8 cellular contexts compared by ENCODE assay signal in genomic region chr14:96275182-96276112, GRCh38. TPM values are rescaled to one million over a fixed set of nuclear protein-coding genes. Genes with fewer than 3 reads are reported as not detected.
DNase-seq lines count a peak whose midpoint lies in the region; ATAC-seq and TF ChIP-seq lines count a peak whose summit lies in the region.

No MANE protein-coding gene starts in this region.

- H3K4me1 ChIP-seq in esophagus squamous epithelium: peaks cover 7 to 37% (median 12%) of the 10 kb centered on the region in 3 donors

- H3K9me3 Mint-ChIP-seq in HFFc6: peaks cover 36% of the 10 kb centered on the region
- H3K9me3 Mint-ChIP-seq in nephron progenitor cell: peaks cover 34% of the 10 kb centered on the region

- peaks cover 0 to 9% (median 0%) of the 10 kb centered on the region in 3 donors for H3K36me3 ChIP-seq in esophagus squamous epithelium

- H3K27ac ChIP-seq in C4-2B: no peak overlapping the region
- H3K27ac ChIP-seq in esophagus squamous epithelium: peak overlapping the region in 2 of 4 donors; percentile 21 to 38

- intact Hi-C loops in esophagus squamous epithelium (cut with DNase I): loop anchor here (2.0 kb wide), 1 partner anchor 173 kb away; no protein-coding TSS in a partner anchor

- H3K27me3 Mint-ChIP-seq in HFFc6 (ENCODE audit: insufficient read depth) (peaks cover 2% of the 10 kb centered on the region; the same call in 1 of the 2 replicates), nephron progenitor cell (ENCODE audit: low read depth, poor library complexity) (peaks cover 3% of the 10 kb centered on the region)

- H3K36me3 Mint-ChIP-seq in HFFc6 (ENCODE audit: low read depth) (peaks cover 28% of the 10 kb centered on the region), nephron progenitor cell (ENCODE audit: low read depth) (peaks cover 14% of the 10 kb centered on the region)

- peak overlapping the region; percentile 64 for H3K4me3 Mint-ChIP-seq in HFFc6
- H3K4me3 Mint-ChIP-seq in nephron progenitor cell: no peak overlapping the region

- H3K4me3 ChIP-seq in esophagus squamous epithelium: no peak overlapping the region

- H3K4me1 Mint-ChIP-seq in HFFc6 (ENCODE audit: low read depth) (peaks cover 55% of the 10 kb centered on the region), nephron progenitor cell (peaks cover 14% of the 10 kb centered on the region)

- peak; percentile 14 for ATAC-seq in stimulated activated naive CD8-positive, alpha-beta T cell treated with anti-CD3 and anti-CD28 coated beads, Interleukin-15, Interleukin-2, amounts not matched to agents 100 U/mL and 50 U/mL, for 24 hours

- no peak for TF ChIP-seq POLR2A in esophagus squamous epithelium (IDR thresholded peaks at IDR 0.05)

- peak overlapping the region; percentile 83 for H3K27ac Mint-ChIP-seq in HFFc6
- no peak overlapping the region for H3K27ac Mint-ChIP-seq in nephron progenitor cell

- DNase-seq in HFFc6 (peak; percentile 56), NCI-H82 treated with DMSO at 0.1 percent for 48 hours (lab: John Stamatoyannopoulos, UW; ENCODE audit: unreplicated experiment) (peak; percentile 4), activated T-cell treated with anti-CD3 and anti-CD28 coated beads for 4 hours (peak; percentile 61), esophagus squamous epithelium (lab: John Stamatoyannopoulos, UW) (no peak), nephron progenitor cell (peak; percentile 90), NCI-H226 (no peak)
- DNase-seq in stimulated activated naive CD8-positive, alpha-beta T cell treated with anti-CD3 and anti-CD28 coated beads, Interleukin-15, Interleukin-2, amounts not matched to agents 100 U/mL and 50 U/mL, for 24 hours: peak; percentile 80

- H3K27me3 ChIP-seq in esophagus squamous epithelium: no peaks in the 10 kb centered on the region

- WGBS in esophagus squamous epithelium, 2 donors: 13 to 14% methylated on average over 15 to 16 of the region's 16 CpGs

- peaks cover 0 to 16% (median 11%) of the 10 kb centered on the region in 3 donors for H3K9me3 ChIP-seq in esophagus squamous epithelium

- peak; percentile 98 for TF ChIP-seq CTCF in C4-2B (conservative IDR thresholded peaks at IDR 0.05)
- peak; percentile 99 for TF ChIP-seq CTCF in HFFc6 (IDR thresholded peaks at IDR 0.05)
- TF ChIP-seq CTCF in esophagus squamous epithelium (IDR thresholded peaks at IDR 0.05): peak; percentile 64 to 97 (median 92)
- TF ChIP-seq CTCF in nephron progenitor cell (IDR thresholded peaks at IDR 0.05): peak; percentile 94

RNA-seq across cellular contexts. Expression of gene BDKRB1, which starts 19.4 kb away (rescaled TPM):
- 10 to 100 TPM; 41.5 to 67.8 (median 59.2) TPM for total RNA-seq in HFFc6 (2021; fragmentation: NEBNext Ultra II Directional; extraction: Animal tissue kit (Norgen Biotek cat#: 25700))
- total RNA-seq in esophagus squamous epithelium: 10 to 100 TPM in 1 of 4 donors, 1 to 10 TPM in 3; 4.0 to 12.2 (median 5.7) TPM

Comparison
In these comparisons a context has a peak if more than half of its experiments do, and no peak if none do; other contexts are left out.
1. DNase-seq: peak in HFFc6 (single experiment), NCI-H82 treated with DMSO at 0.1 percent for 48 hours (single experiment), activated T-cell treated with anti-CD3 and anti-CD28 coated beads for 4 hours (single experiment), nephron progenitor cell (single experiment) and stimulated activated naive CD8-positive, alpha-beta T cell treated with anti-CD3 and anti-CD28 coated beads, Interleukin-15, Interleukin-2, amounts not matched to agents 100 U/mL and 50 U/mL, for 24 hours (single experiment); none in esophagus squamous epithelium (single experiment) and NCI-H226 (single experiment).
2. Peak in every context shown above with its lines, with median percentiles within 50 percentile points of each other: CTCF ChIP-seq.